8 cellular contexts compared by ENCODE assay signal in genomic region chr3:42502429-42503250, GRCh38. TPM values are rescaled to one million over a fixed set of nuclear protein-coding genes. Genes with fewer than 3 reads are reported as not detected.
DNase-seq lines count a peak whose midpoint lies in the region; ATAC-seq and TF ChIP-seq lines count a peak whose summit lies in the region.

Gene VIPR1, plus strand, starts transcription at chr3:42502643. Its CDS starts 93 bp downstream, at chr3:42502736.

- CTCF ChIA-PET in RWPE1 (lab: Yijun Ruan, JAX) = interaction anchor here (0.6 to 1.9 kb wide), 6 partner anchors 8 to 217 kb away, joined by 3 to 8 read pairs (median 4); no protein-coding TSS in a partner anchor

- 7 to 10% methylated on average over 16 to 42 of the region's 69 CpGs for WGBS in testis, 2 donors

- no peaks in the 10 kb centered on the region for H3K79me2 ChIP-seq in osteoblast (ENCODE audit: insufficient read depth, low read length)

- no peak within 1 kb of the TSS for H2AFZ ChIP-seq in osteoblast (ENCODE audit: low read length)

- H3K9me3 Mint-ChIP-seq in glutamatergic neuron (ENCODE audit: unreplicated experiment) = peaks cover 12% of the 10 kb centered on the region

- H3K9me3 ChIP-seq in osteoblast (ENCODE audit: low read depth, low read length) (no peaks in the 10 kb centered on the region), testis (no peaks in the 10 kb centered on the region)

- H3K4me2 ChIP-seq in osteoblast (ENCODE audit: insufficient read depth, low read length) = peak within 1 kb of the TSS; percentile 43

- H3K27ac Mint-ChIP-seq in glutamatergic neuron (ENCODE audit: unreplicated experiment) = no peak within 1 kb of the TSS

- intact Hi-C loops in testis (cut with DNase I; ENCODE audit: low total_unique reads) = no loop called here

- POLR2A ChIA-PET in RWPE1 (lab: Yijun Ruan, JAX; ENCODE audit: low non-redundant PET) = interaction anchor here (0.8 to 1.0 kb wide), 3 partner anchors 27 to 47 kb away, joined by 3 to 4 read pairs (median 3); no protein-coding TSS in a partner anchor

- peaks cover 6% of the 10 kb centered on the region for H3K4me1 Mint-ChIP-seq in glutamatergic neuron (ENCODE audit: low read depth, unreplicated experiment)

- H3K4me1 ChIP-seq in osteoblast (ENCODE audit: insufficient read depth, low read length) = peaks cover 4% of the 10 kb centered on the region
- H3K4me1 ChIP-seq in testis = peaks cover 14% of the 10 kb centered on the region

- no peak for TF ChIP-seq CTCF in RWPE1 (conservative IDR thresholded peaks at IDR 0.05; ENCODE audit: low read depth)
- TF ChIP-seq CTCF in glutamatergic neuron (IDR thresholded peaks at IDR 0.05; ENCODE audit: partially characterized antibody, unreplicated experiment) = no peak
- TF ChIP-seq CTCF in osteoblast (IDR thresholded peaks at IDR 0.05; ENCODE audit: extremely low read depth, low read depth, low read length) = no peak
- no peak for TF ChIP-seq CTCF in testis (IDR thresholded peaks at IDR 0.05)

- peak; percentile 85 for ATAC-seq in GM21447 (IDR thresholded peaks at IDR 0.05; ENCODE audit: unreplicated experiment)

- TF ChIP-seq POLR2A in testis (IDR thresholded peaks at IDR 0.05) = no peak

- peaks cover 26% of the 10 kb centered on the region for H3K27me3 Mint-ChIP-seq in glutamatergic neuron (ENCODE audit: unreplicated experiment)

- H3K27me3 ChIP-seq in osteoblast (ENCODE audit: insufficient read depth, low read length) (peaks cover 55% of the 10 kb centered on the region), testis (no peaks in the 10 kb centered on the region)

- H3K4me3 ChIP-seq in osteoblast (ENCODE audit: insufficient read depth, low read length) (no peak within 1 kb of the TSS), testis (peak within 1 kb of the TSS; percentile 50 to 56)

- H3K36me3 Mint-ChIP-seq in glutamatergic neuron (ENCODE audit: unreplicated experiment) = no peaks in the 10 kb centered on the region

- DNase-seq in DMS 273 (lab: John Stamatoyannopoulos, UW; ENCODE audit: unreplicated experiment) (peak; percentile 79), HuH-7 (ENCODE audit: low spot score) (peak; percentile 93), RWPE1 (ENCODE audit: low spot score) (peak; percentile 92), activated gamma-delta T cell treated with Interleukin-2 at 50 U/mL for 16 hours (peak; percentile 91), glutamatergic neuron (peak; percentile 62), osteoblast (ENCODE audit: insufficient read length, low spot score, missing footprints) (peak; percentile 87), testis (peak; percentile 90)

- H3K27ac ChIP-seq in RWPE1 (no peak within 1 kb of the TSS), osteoblast (ENCODE audit: low read depth, low read length) (no peak within 1 kb of the TSS), testis (no peak within 1 kb of the TSS)

- H4K20me1 ChIP-seq in osteoblast (ENCODE audit: insufficient read depth, low read length) = no peaks in the 10 kb centered on the region

- peak within 1 kb of the TSS; percentile 85 for H3K4me3 Mint-ChIP-seq in glutamatergic neuron (ENCODE audit: unreplicated experiment)

- H3K36me3 ChIP-seq in osteoblast (ENCODE audit: insufficient read depth, low read length) = no peaks in the 10 kb centered on the region
- H3K36me3 ChIP-seq in testis (ENCODE audit: low read depth, missing control alignments) = no peaks in the 10 kb centered on the region

RNA-seq across cellular contexts. Expression of gene VIPR1, which starts in this region (rescaled TPM):
- not detected for total RNA-seq in glutamatergic neuron (ENCODE audit: unreplicated experiment)
- not detected in 2 replicates for total RNA-seq in osteoblast
- 10 to 100 TPM in 1 of 2 donors, 1 to 10 TPM in 1; 4.6 to 10.2 TPM for total RNA-seq in testis
- polyA plus RNA-seq in testis (ENCODE audit: insufficient read depth, low read depth, low replicate concordance) = 3.4 TPM

Comparison
In these comparisons a context has a peak if more than half of its experiments do, and no peak if none do; other contexts are left out.
1. Peak in DNase-seq in glutamatergic neuron; RNA of the gene not detected or under 1 TPM.
2. Peak in DNase-seq and H3K4me2 ChIP-seq in osteoblast; RNA of the gene not detected or under 1 TPM.